In genomic region chr19:48954595-48955307, GRCh38 we compare ENCODE assay signal across 1 cellular context.
A peak's percentile ranks its signal among the peaks of the same experiment; 100 is the strongest.
TF ChIP-seq lines count a peak whose summit lies in the region.

Gene BAX (plus strand): TSS chr19:48954875. CDS start chr19:48954929, 54 bp downstream.

TF ChIP-seq in HEK293, 187 proteins besides CTCF, POLR2A, EP300 and RAD21 (continued from another document):
- TF ChIP-seq ZNF398 (tag by site-specific recombination; IDR thresholded peaks at IDR 0.05) (peak; percentile 24), ZNF214 (tag by site-specific recombination; IDR thresholded peaks at IDR 0.05; ENCODE audit: borderline replicate concordance) (no peak), ZNF704 (tag by site-specific recombination; IDR thresholded peaks at IDR 0.05) (no peak), ZNF274 (IDR thresholded peaks at IDR 0.05; ENCODE audit: low read length) (no peak), ZNF274 (tag by site-specific recombination; IDR thresholded peaks at IDR 0.05; ENCODE audit: borderline replicate concordance) (no peak), ZNF660 (tag by site-specific recombination; IDR thresholded peaks at IDR 0.05) (peak; percentile 79), ZNF114 (tag by site-specific recombination; IDR thresholded peaks at IDR 0.05) (no peak), HOXA7 (CRISPR knock-in tag; IDR thresholded peaks at IDR 0.05; ENCODE audit: borderline replicate concordance) (no peak), HOXD13 (CRISPR knock-in tag; IDR thresholded peaks at IDR 0.05; ENCODE audit: borderline replicate concordance) (no peak), MZF1 (tag by site-specific recombination; IDR thresholded peaks at IDR 0.05; ENCODE audit: borderline replicate concordance) (no peak), GLI2 (tag by site-specific recombination; IDR thresholded peaks at IDR 0.05; ENCODE audit: borderline replicate concordance, low read depth) (no peak), WT1 (tag by site-specific recombination; IDR thresholded peaks at IDR 0.05) (peak; percentile 58; the same call in 1 of the 2 replicates), ZNF549 (tag by site-specific recombination; IDR thresholded peaks at IDR 0.05) (no peak), KLF7 (tag by site-specific recombination; IDR thresholded peaks at IDR 0.05; ENCODE audit: borderline replicate concordance) (no peak), ZBTB7A (tag by site-specific recombination; IDR thresholded peaks at IDR 0.05; ENCODE audit: low read depth) (no peak), ZNF791 (tag by site-specific recombination; IDR thresholded peaks at IDR 0.05) (peak; percentile 27; the same call in 1 of the 2 replicates), TRIM28 (IDR thresholded peaks at IDR 0.05; ENCODE audit: borderline replicate concordance, low read length) (no peak), ZBTB11 (tag by site-specific recombination; conservative IDR thresholded peaks at IDR 0.05; ENCODE audit: low read depth) (peak; percentile 30; the same call in 1 of the 2 replicates), ZNF433 (tag by site-specific recombination; IDR thresholded peaks at IDR 0.05; ENCODE audit: low read depth) (peak; percentile 36; the same call in 1 of the 2 replicates), ZNF449 (tag by site-specific recombination; IDR thresholded peaks at IDR 0.05) (peak; percentile 84), ZNF121 (tag by site-specific recombination; IDR thresholded peaks at IDR 0.05) (no peak), ZNF140 (tag by site-specific recombination; IDR thresholded peaks at IDR 0.05) (0 out of 2 replicates have a peak, but pooled peaks have one; percentile 26), ZNF416 (tag by site-specific recombination; IDR thresholded peaks at IDR 0.05) (no peak), ZNF707 (tag by site-specific recombination; IDR thresholded peaks at IDR 0.05) (no peak), ZNF175 (tag by site-specific recombination; IDR thresholded peaks at IDR 0.05) (no peak), ZNF280D (tag by site-specific recombination; IDR thresholded peaks at IDR 0.05) (no peak), ZFP3 (tag by site-specific recombination; IDR thresholded peaks at IDR 0.05; ENCODE audit: low read depth) (no peak), ZNF600 (tag by site-specific recombination; IDR thresholded peaks at IDR 0.05) (no peak), ZSCAN5A (tag by site-specific recombination; IDR thresholded peaks at IDR 0.05) (no peak), ZSCAN30 (tag by site-specific recombination; IDR thresholded peaks at IDR 0.05) (0 out of 2 replicates have a peak, but pooled peaks have one; percentile 55), AEBP2 (tag by site-specific recombination; IDR thresholded peaks at IDR 0.05; ENCODE audit: borderline replicate concordance) (no peak), ZNF404 (tag by site-specific recombination; IDR thresholded peaks at IDR 0.05) (no peak), ZNF513 (tag by site-specific recombination; IDR thresholded peaks at IDR 0.05) (no peak), ZNF645 (tag by site-specific recombination; IDR thresholded peaks at IDR 0.05) (no peak), ZNF571 (tag by site-specific recombination; IDR thresholded peaks at IDR 0.05) (no peak), ZNF658 (tag by site-specific recombination; IDR thresholded peaks at IDR 0.05) (no peak), ZNF558 (tag by site-specific recombination; IDR thresholded peaks at IDR 0.05) (no peak), ZNF292 (tag by site-specific recombination; IDR thresholded peaks at IDR 0.05; ENCODE audit: borderline replicate concordance, low read depth) (0 out of 2 replicates have a peak, but pooled peaks have one; percentile 49), PATZ1 (tag by site-specific recombination; IDR thresholded peaks at IDR 0.05) (no peak)
